Comparison of ENCODE assay signal across 15 cellular contexts in genomic region chr20:24066075-24066700, GRCh38.
DNase-seq lines count a peak whose midpoint lies in the region; ATAC-seq and TF ChIP-seq lines count a peak whose summit lies in the region.
"Had no signal": no experiment of that assay in that cellular context is flagged by ENCODE, and none has a peak within 500 bp of the region (broad histone marks: within the 10 kb centered on the region; RNA-seq: fewer than 3 reads in every experiment).

No MANE protein-coding gene starts in this region.

- no peak for TF ChIP-seq CTCF in esophagus muscularis mucosa (IDR thresholded peaks at IDR 0.05)

- intact Hi-C loops in esophagus muscularis mucosa (cut with DNase I): no loop called here

- ATAC-seq in stimulated activated effector memory CD8-positive, alpha-beta T cell treated with anti-CD3 and anti-CD28 coated beads, Interleukin-12 subunit alpha, Interleukin-12 subunit beta, amount 100 ng/mL, for 72 hours: peak; percentile 62

- peaks cover 0 to 2% (median 0%) of the 10 kb centered on the region in 4 donors for H3K27me3 ChIP-seq in esophagus muscularis mucosa
- H3K27me3 ChIP-seq: tibial artery had no signal

- peaks cover 18% of the 10 kb centered on the region for H3K4me1 Mint-ChIP-seq in activated naive CD4-positive, alpha-beta T cell treated with anti-CD3 and anti-CD28 coated beads, Interleukin-2, amount 50 U/mL, for 24 hours
- peaks cover 8% of the 10 kb centered on the region for H3K4me1 Mint-ChIP-seq in stimulated activated effector memory CD8-positive, alpha-beta T cell treated with anti-CD3 and anti-CD28 coated beads, Interleukin-12 subunit alpha, Interleukin-12 subunit beta, amount 100 ng/mL, for 72 hours

- peaks cover 21% of the 10 kb centered on the region for H3K9me3 Mint-ChIP-seq in activated naive CD4-positive, alpha-beta T cell treated with anti-CD3 and anti-CD28 coated beads, Interleukin-2, amount 50 U/mL, for 24 hours
- H3K9me3 Mint-ChIP-seq in stimulated activated effector memory CD8-positive, alpha-beta T cell treated with anti-CD3 and anti-CD28 coated beads, Interleukin-12 subunit alpha, Interleukin-12 subunit beta, amount 100 ng/mL, for 72 hours: peaks cover 8% of the 10 kb centered on the region

- H3K9me3 ChIP-seq in esophagus muscularis mucosa: peaks cover 0 to 14% (median 9%) of the 10 kb centered on the region in 4 donors

- H3K27ac ChIP-seq in esophagus muscularis mucosa (replicated peaks in 1 of 4): no peak overlapping the region
- H3K27ac ChIP-seq: C4-2B, tibial artery had no signal

- peaks cover 10% of the 10 kb centered on the region for H3K36me3 Mint-ChIP-seq in activated naive CD4-positive, alpha-beta T cell treated with anti-CD3 and anti-CD28 coated beads, Interleukin-2, amount 50 U/mL, for 24 hours
- no peaks in the 10 kb centered on the region for H3K36me3 Mint-ChIP-seq in stimulated activated effector memory CD8-positive, alpha-beta T cell treated with anti-CD3 and anti-CD28 coated beads, Interleukin-12 subunit alpha, Interleukin-12 subunit beta, amount 100 ng/mL, for 72 hours

- no peaks in the 10 kb centered on the region for H3K36me3 ChIP-seq in esophagus muscularis mucosa
- H3K36me3 ChIP-seq: tibial artery had no signal

- peak overlapping the region; percentile 92 for H3K27ac Mint-ChIP-seq in activated naive CD4-positive, alpha-beta T cell treated with anti-CD3 and anti-CD28 coated beads, Interleukin-2, amount 50 U/mL, for 24 hours
- peak overlapping the region; percentile 46 for H3K27ac Mint-ChIP-seq in stimulated activated effector memory CD8-positive, alpha-beta T cell treated with anti-CD3 and anti-CD28 coated beads, Interleukin-12 subunit alpha, Interleukin-12 subunit beta, amount 100 ng/mL, for 72 hours

- no peaks in the 10 kb centered on the region for H3K27me3 Mint-ChIP-seq in activated naive CD4-positive, alpha-beta T cell treated with anti-CD3 and anti-CD28 coated beads, Interleukin-2, amount 50 U/mL, for 24 hours

- no peak for TF ChIP-seq POLR2A in esophagus muscularis mucosa (IDR thresholded peaks at IDR 0.05; ENCODE audit: low read depth)

- DNase-seq in activated T-cell treated with anti-CD3 and anti-CD28 coated beads for 1 hour (ENCODE audit: low read depth) (peak; percentile 11), activated T-cell treated with anti-CD3 and anti-CD28 coated beads for 4 hours (no peak), cortex of kidney (lab: John Stamatoyannopoulos, UW) (no peak), esophagus muscularis mucosa (ENCODE audit: extremely low spot score) (no peak)
- DNase-seq in activated CD4-positive, alpha-beta T cell treated with anti-CD3 and anti-CD28 coated beads for 4 hours: peak; percentile 26 to 31
- DNase-seq in stimulated activated effector memory CD8-positive, alpha-beta T cell treated with anti-CD3 and anti-CD28 coated beads, Interleukin-12 subunit alpha, Interleukin-12 subunit beta, amount 100 ng/mL, for 72 hours (ENCODE audit: low spot score in 2 of 2): no peak
- no peak for DNase-seq in activated CD4-positive, CD25-positive, alpha-beta regulatory T cell treated with anti-CD3 and anti-CD28 coated beads, Interleukin-2, amount 50 U/mL, for 72 hours
- DNase-seq: anterior cingulate cortex, DND-41, NCI-H187, NCI-H446 treated with DMSO at 0.1 percent for 48 hours, SHP77 treated with DMSO at 0.1 percent for 48 hours, tibial artery had no signal

- H3K4me3 Mint-ChIP-seq in activated naive CD4-positive, alpha-beta T cell treated with anti-CD3 and anti-CD28 coated beads, Interleukin-2, amount 50 U/mL, for 24 hours: peak overlapping the region; percentile 71
- H3K4me3 Mint-ChIP-seq in stimulated activated effector memory CD8-positive, alpha-beta T cell treated with anti-CD3 and anti-CD28 coated beads, Interleukin-12 subunit alpha, Interleukin-12 subunit beta, amount 100 ng/mL, for 72 hours: peak overlapping the region; percentile 13

- H3K4me1 ChIP-seq in esophagus muscularis mucosa: no peaks in the 10 kb centered on the region
- H3K4me1 ChIP-seq: tibial artery had no signal

- no peak for TF ChIP-seq EP300 in esophagus muscularis mucosa (IDR thresholded peaks at IDR 0.05)

- 59% methylated on average over 6 of the region's 6 CpGs for WGBS in esophagus muscularis mucosa

- no peak overlapping the region for H3K4me3 ChIP-seq in esophagus muscularis mucosa
- H3K4me3 ChIP-seq: tibial artery had no signal

Comparison
In these comparisons a context has a peak if more than half of its experiments do, and no peak if none do; other contexts are left out.
1. DNase-seq: peak in activated T-cell treated with anti-CD3 and anti-CD28 coated beads for 1 hour (single experiment) and activated CD4-positive, alpha-beta T cell treated with anti-CD3 and anti-CD28 coated beads for 4 hours (2 of 2); none in activated T-cell treated with anti-CD3 and anti-CD28 coated beads for 4 hours (single experiment), stimulated activated effector memory CD8-positive, alpha-beta T cell treated with anti-CD3 and anti-CD28 coated beads, Interleukin-12 subunit alpha, Interleukin-12 subunit beta, amount 100 ng/mL, for 72 hours (0 of 2), cortex of kidney (single experiment), esophagus muscularis mucosa (single experiment) and activated CD4-positive, CD25-positive, alpha-beta regulatory T cell treated with anti-CD3 and anti-CD28 coated beads, Interleukin-2, amount 50 U/mL, for 72 hours (single experiment).